8 cellular contexts compared by ENCODE assay signal in genomic region chr16:14284930-14285541, GRCh38.
DNase-seq lines count a peak whose midpoint lies in the region; ATAC-seq and TF ChIP-seq lines count a peak whose summit lies in the region.

No MANE protein-coding gene starts in this region.

- no peaks in the 10 kb centered on the region for H3K4me1 ChIP-seq in BE2C

- peaks cover 12% of the 10 kb centered on the region for H3K4me1 Mint-ChIP-seq in activated naive CD8-positive, alpha-beta T cell treated with anti-CD3 and anti-CD28 coated beads for 36 hours

- peaks cover 13% of the 10 kb centered on the region for H3K9me3 Mint-ChIP-seq in activated naive CD8-positive, alpha-beta T cell treated with anti-CD3 and anti-CD28 coated beads for 36 hours

- peak; percentile 29 for ATAC-seq in GM18499 (IDR thresholded peaks at IDR 0.05; ENCODE audit: insufficient read depth, unreplicated experiment)
- peak; percentile 39 for ATAC-seq in HG02885 (IDR thresholded peaks at IDR 0.05; ENCODE audit: poor library complexity, unreplicated experiment)

- no peaks in the 10 kb centered on the region for H3K9me3 ChIP-seq in BE2C

- H3K27ac Mint-ChIP-seq in activated naive CD8-positive, alpha-beta T cell treated with anti-CD3 and anti-CD28 coated beads for 36 hours: peak overlapping the region; percentile 43

- H3K36me3 Mint-ChIP-seq in activated naive CD8-positive, alpha-beta T cell treated with anti-CD3 and anti-CD28 coated beads for 36 hours: peaks cover 2% of the 10 kb centered on the region

- peak overlapping the region; percentile 87 for H3K4me3 Mint-ChIP-seq in activated naive CD8-positive, alpha-beta T cell treated with anti-CD3 and anti-CD28 coated beads for 36 hours

- no peaks in the 10 kb centered on the region for H3K27me3 ChIP-seq in BE2C

- H3K4me3 ChIP-seq in BE2C (ENCODE audit: low read depth, low read length) (peak overlapping the region; percentile 91), skeletal muscle cell (ENCODE audit: low read depth, low read length) (peak overlapping the region; percentile 88)

- H3K36me3 ChIP-seq in BE2C: no peaks in the 10 kb centered on the region

- DNase-seq in BE2C (peak; percentile 67), NCI-H1694 treated with DMSO at 0.1 percent for 48 hours (lab: John Stamatoyannopoulos, UW) (peak; percentile 61), hepatic stellate cell (ENCODE audit: low spot score) (peak; percentile 74), skeletal muscle cell (ENCODE audit: low read depth) (peak; percentile 23), SK-N-DZ (ENCODE audit: low spot score) (no peak)
- DNase-seq in activated naive CD8-positive, alpha-beta T cell treated with anti-CD3 and anti-CD28 coated beads for 36 hours: no peak

- H3K27me3 Mint-ChIP-seq in activated naive CD8-positive, alpha-beta T cell treated with anti-CD3 and anti-CD28 coated beads for 36 hours: peaks cover 5% of the 10 kb centered on the region

- TF ChIP-seq CTCF in BE2C (IDR thresholded peaks at IDR 0.05; ENCODE audit: low read depth, low read length): peak; percentile 41

Comparison
In these comparisons a context has a peak if more than half of its experiments do, and no peak if none do; other contexts are left out.
1. DNase-seq: peak in BE2C (single experiment), NCI-H1694 treated with DMSO at 0.1 percent for 48 hours (single experiment), hepatic stellate cell (single experiment) and skeletal muscle cell (single experiment); none in activated naive CD8-positive, alpha-beta T cell treated with anti-CD3 and anti-CD28 coated beads for 36 hours (single experiment) and SK-N-DZ (single experiment).